In the genomic region with DNA sequence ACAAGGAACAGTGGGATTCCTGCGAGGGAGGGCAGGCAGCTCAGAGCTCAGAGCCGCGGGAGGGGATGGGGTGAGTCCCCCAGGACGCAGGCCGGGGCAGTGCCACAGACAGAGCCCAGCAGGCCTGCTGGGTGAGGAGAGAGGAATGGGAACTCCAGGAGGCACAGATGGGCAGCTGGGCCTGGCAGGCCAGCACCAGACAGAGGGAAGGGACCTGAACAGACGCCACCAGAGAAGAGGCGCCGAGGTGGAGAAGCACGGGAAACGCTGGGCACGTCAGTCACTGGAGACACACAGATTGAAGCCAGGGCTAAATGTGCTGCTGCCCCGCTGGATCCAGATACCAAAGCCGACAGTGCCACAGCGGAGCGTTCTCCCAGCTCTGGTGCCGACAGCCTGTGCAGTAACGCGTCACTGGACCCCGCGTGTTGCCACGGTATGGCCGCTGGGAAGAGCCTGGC, we compare ENCODE assay signal across 21 cellular contexts.
A peak's percentile ranks its signal among the peaks of the same experiment; 100 is the strongest.
DNase-seq lines count a peak whose midpoint lies in the region; ATAC-seq and TF ChIP-seq lines count a peak whose summit lies in the region.
"Had no signal": no experiment of that assay in that cellular context is flagged by ENCODE, and none has a peak within 500 bp of the region (broad histone marks: within the 10 kb centered on the region; RNA-seq: fewer than 3 reads in every experiment).

No MANE protein-coding gene starts in this region.

- no peaks in the 10 kb centered on the region for H3K9me3 Mint-ChIP-seq in dendritic cell treated with granulocyte-macrophage colony-stimulating factor and Interleukin-4, amounts not matched to agents 40 ng/mL and 50 ng/mL, for 4 days

- no peaks in the 10 kb centered on the region for H3K9me3 ChIP-seq in suprapubic skin
- H3K9me3 ChIP-seq: body of pancreas, SJSA1 had no signal

- TF ChIP-seq POLR2A in suprapubic skin (IDR thresholded peaks at IDR 0.05): no peak

- H3K4me3 ChIP-seq in suprapubic skin: no peak overlapping the region
- H3K4me3 ChIP-seq: body of pancreas, K562, SJSA1 had no signal

- peak; percentile 12 for DNase-seq in activated T-cell treated with anti-CD3 and anti-CD28 coated beads, Interleukin-2, amount 50 U/mL, for 1 hour
- no peak for DNase-seq in activated T-cell treated with anti-CD3 and anti-CD28 coated beads for 4 hours
- peak; percentile 74 for DNase-seq in mesenteric fat pad (ENCODE audit: low spot score)
- peak; percentile 42 to 48 for DNase-seq in suprapubic skin (ENCODE audit: low spot score in 2 of 2)
- DNase-seq in NCI-H1048 (lab: John Stamatoyannopoulos, UW): no peak
- no peak for DNase-seq in SW 1271 (lab: John Stamatoyannopoulos, UW)
- DNase-seq: 8988T; activated CD4-positive, alpha-beta T cell treated with anti-CD3 and anti-CD28 coated beads for 36 hours; C1 segment of cervical spinal cord; dermis blood vessel endothelial cell; DMS 273 treated with DMSO at 0.1 percent for 48 hours; MV-4-11; NCI-H2107; NCI-H526; trophoblast cell had no signal

- H3K27me3 Mint-ChIP-seq in dendritic cell treated with granulocyte-macrophage colony-stimulating factor and Interleukin-4, amounts not matched to agents 40 ng/mL and 50 ng/mL, for 4 days: no peaks in the 10 kb centered on the region
- H3K27me3 Mint-ChIP-seq: activated CD4-positive, alpha-beta T cell treated with anti-CD3 and anti-CD28 coated beads for 36 hours; activated naive CD8-positive, alpha-beta T cell had no signal

- intact Hi-C loops in dendritic cell treated with granulocyte-macrophage colony-stimulating factor and Interleukin-4, amounts not matched to agents 40 ng/mL and 50 ng/mL, for 4 days (cut with micrococcal nuclease): no loop called here

- no peak overlapping the region for H3K4me3 Mint-ChIP-seq in dendritic cell treated with granulocyte-macrophage colony-stimulating factor and Interleukin-4, amounts not matched to agents 40 ng/mL and 50 ng/mL, for 4 days
- H3K4me3 Mint-ChIP-seq: activated CD4-positive, alpha-beta T cell treated with anti-CD3 and anti-CD28 coated beads for 36 hours; activated naive CD8-positive, alpha-beta T cell had no signal

- H3K36me3 Mint-ChIP-seq in dendritic cell treated with granulocyte-macrophage colony-stimulating factor and Interleukin-4, amounts not matched to agents 40 ng/mL and 50 ng/mL, for 4 days (ENCODE audit: low read depth): peaks cover 90% of the 10 kb centered on the region
- H3K36me3 Mint-ChIP-seq: activated naive CD8-positive, alpha-beta T cell had no signal

- 92% methylated on average over 10 of the region's 22 CpGs for WGBS in suprapubic skin

- H3K36me3 ChIP-seq in suprapubic skin: peaks cover 12% of the 10 kb centered on the region
- H3K36me3 ChIP-seq: SJSA1 had no signal

- H3K4me1 ChIP-seq in suprapubic skin: no peaks in the 10 kb centered on the region
- H3K4me1 ChIP-seq: body of pancreas, SJSA1 had no signal

- H3K27me3 ChIP-seq in suprapubic skin: no peaks in the 10 kb centered on the region
- H3K27me3 ChIP-seq: body of pancreas, SJSA1 had no signal

- no peak for ATAC-seq in GM21528 (IDR thresholded peaks at IDR 0.05; ENCODE audit: low FRiP score, unreplicated experiment)
- ATAC-seq: activated CD4-positive, alpha-beta T cell treated with anti-CD3 and anti-CD28 coated beads for 36 hours; body of pancreas; K562 had no signal

- H3K27ac ChIP-seq in suprapubic skin: no peak overlapping the region
- H3K27ac ChIP-seq: body of pancreas, SJSA1 had no signal

- H3K27ac Mint-ChIP-seq in dendritic cell treated with granulocyte-macrophage colony-stimulating factor and Interleukin-4, amounts not matched to agents 40 ng/mL and 50 ng/mL, for 4 days: peak overlapping the region; percentile 4
- H3K27ac Mint-ChIP-seq: activated CD4-positive, alpha-beta T cell treated with anti-CD3 and anti-CD28 coated beads for 36 hours; activated naive CD8-positive, alpha-beta T cell had no signal

- H3K4me1 Mint-ChIP-seq in dendritic cell treated with granulocyte-macrophage colony-stimulating factor and Interleukin-4, amounts not matched to agents 40 ng/mL and 50 ng/mL, for 4 days (ENCODE audit: low read depth): no peaks in the 10 kb centered on the region
- H3K4me1 Mint-ChIP-seq: activated CD4-positive, alpha-beta T cell treated with anti-CD3 and anti-CD28 coated beads for 36 hours had no signal

- no peak for TF ChIP-seq CTCF in suprapubic skin (IDR thresholded peaks at IDR 0.05)

- TF ChIP-seq EP300 in suprapubic skin (IDR thresholded peaks at IDR 0.05): no peak

Comparison
In these comparisons a context has a peak if more than half of its experiments do, and no peak if none do; other contexts are left out.
1. DNase-seq: peak in activated T-cell treated with anti-CD3 and anti-CD28 coated beads, Interleukin-2, amount 50 U/mL, for 1 hour (single experiment), mesenteric fat pad (single experiment) and suprapubic skin (2 of 2); none in activated T-cell treated with anti-CD3 and anti-CD28 coated beads for 4 hours (single experiment), NCI-H1048 (single experiment) and SW 1271 (0 of 2).